Comparison of ENCODE assay signal across 8 cellular contexts in genomic region chr1:156489166-156489934, GRCh38. TPM values are rescaled to one million over a fixed set of nuclear protein-coding genes. Genes with fewer than 3 reads are reported as not detected.
DNase-seq lines count a peak whose midpoint lies in the region; ATAC-seq and TF ChIP-seq lines count a peak whose summit lies in the region.

No MANE protein-coding gene starts in this region.

- intact Hi-C loops in heart left ventricle (cut with DNase I), result loop anchor here in 1 of 10 donors (10.0 kb wide), 1 partner anchor 115 kb away; the partner anchor contains the start of gene GPATCH4

- ATAC-seq in GM18520 (IDR thresholded peaks at IDR 0.05; ENCODE audit: unreplicated experiment), result peak; percentile 2
- ATAC-seq in HG03039 (IDR thresholded peaks at IDR 0.05; ENCODE audit: unreplicated experiment), result peak; percentile 17
- ATAC-seq in activated T-helper 17 cell treated with anti-CD3 and anti-CD28 coated beads, Interleukin-2, amount 50 U/mL, for 72 hours (replicated peaks), result peak; percentile 31
- ATAC-seq in heart left ventricle, result peak; percentile 59 to 75 (median 71)

- peak overlapping the region; percentile 94 for H3K27ac Mint-ChIP-seq in activated T-helper 17 cell treated with anti-CD3 and anti-CD28 coated beads, Interleukin-2, amount 50 U/mL, for 72 hours

- H3K4me1 ChIP-seq in heart left ventricle, result peaks cover 42 to 100% (median 93%) of the 10 kb centered on the region in 12 donors

- no peaks in the 10 kb centered on the region for H3K27me3 Mint-ChIP-seq in activated T-helper 17 cell treated with anti-CD3 and anti-CD28 coated beads, Interleukin-2, amount 50 U/mL, for 72 hours

- peak; percentile 96 for DNase-seq in NCI-H69 (lab: John Stamatoyannopoulos, UW)
- DNase-seq in heart left ventricle, result peak; percentile 75 to 89 (median 84)
- no peak for DNase-seq in retinal pigment epithelial cell (ENCODE audit: low read depth)
- DNase-seq in middle frontal gyrus (ENCODE audit: extremely low spot score, low spot score), result no peak
- no peak for DNase-seq in HEK293T (ENCODE audit: extremely low spot score)

- peak overlapping the region; percentile 82 for H3K4me3 Mint-ChIP-seq in activated T-helper 17 cell treated with anti-CD3 and anti-CD28 coated beads, Interleukin-2, amount 50 U/mL, for 72 hours

- H3K9me3 ChIP-seq in heart left ventricle, result no peaks in the 10 kb centered on the region

- POLR2A ChIA-PET in HEK293T (lab: Yijun Ruan, JAX), result interaction anchor here (0.8 to 5.9 kb wide), 5 partner anchors 9 to 32 kb away, joined by 4 to 64 read pairs (median 4); partner anchors contain the start of gene MEF2D

- TF ChIP-seq CTCF in heart left ventricle (IDR thresholded peaks at IDR 0.05), result peak in 10 of 12 donors; percentile 10 to 64 (median 34)
- TF ChIP-seq CTCF in retinal pigment epithelial cell (conservative IDR thresholded peaks at IDR 0.05; ENCODE audit: low read depth, low read length), result peak; percentile 27

- WGBS in heart left ventricle, 4 donors, result 10 to 14% (median 12%) methylated on average over 12 of the region's 12 CpGs

- CTCF ChIA-PET in HEK293T (lab: Yijun Ruan, JAX), result interaction anchor here (0.6 to 4.3 kb wide), 9 partner anchors 8 to 138 kb away, joined by 3 to 39 read pairs (median 3); no protein-coding TSS in a partner anchor

- peaks cover 0 to 19% (median 0%) of the 10 kb centered on the region in 9 donors for H3K36me3 ChIP-seq in heart left ventricle

- peaks cover 3% of the 10 kb centered on the region for H3K9me3 Mint-ChIP-seq in activated T-helper 17 cell treated with anti-CD3 and anti-CD28 coated beads, Interleukin-2, amount 50 U/mL, for 72 hours

- peak overlapping the region; percentile 81 to 100 (median 98) for H3K27ac ChIP-seq in heart left ventricle

- peaks cover 72% of the 10 kb centered on the region for H3K4me1 Mint-ChIP-seq in activated T-helper 17 cell treated with anti-CD3 and anti-CD28 coated beads, Interleukin-2, amount 50 U/mL, for 72 hours

- H3K4me3 ChIP-seq in heart left ventricle, result peak overlapping the region in 10 of 12 donors; percentile 11 to 50 (median 38)
- H3K4me3 ChIP-seq in retinal pigment epithelial cell (ENCODE audit: low read length), result no peak overlapping the region

- H3K36me3 Mint-ChIP-seq in activated T-helper 17 cell treated with anti-CD3 and anti-CD28 coated beads, Interleukin-2, amount 50 U/mL, for 72 hours (ENCODE audit: low read depth), result peaks cover 43% of the 10 kb centered on the region

- H3K27me3 ChIP-seq in heart left ventricle, result no peaks in the 10 kb centered on the region

- TF ChIP-seq POLR2A in heart left ventricle (IDR thresholded peaks at IDR 0.05), result no peak

TF ChIP-seq in HEK293T, 16 proteins besides CTCF, POLR2A, EP300 and RAD21:
- TF ChIP-seq HDGF (IDR thresholded peaks at IDR 0.05; ENCODE audit: borderline replicate concordance) (no peak), SP1 (IDR thresholded peaks at IDR 0.05) (no peak), L3MBTL2 (conservative IDR thresholded peaks at IDR 0.05) (no peak), ELF4 (IDR thresholded peaks at IDR 0.05) (no peak), ARNT (IDR thresholded peaks at IDR 0.05) (no peak), FOXK2 (IDR thresholded peaks at IDR 0.05) (no peak), LEF1 (IDR thresholded peaks at IDR 0.05; ENCODE audit: borderline replicate concordance) (no peak), SUZ12 (IDR thresholded peaks at IDR 0.05) (no peak), ZNF384 (IDR thresholded peaks at IDR 0.05) (no peak)

RNA-seq across cellular contexts. Expression of gene MEF2D, which starts 11.2 kb away (rescaled TPM):
- 10 to 100 TPM; 34.4 to 68.5 TPM for total RNA-seq in activated T-helper 17 cell treated with anti-CD3 and anti-CD28 coated beads, Interleukin-2, amount 50 U/mL, for 72 hours
- total RNA-seq in heart left ventricle, result 100 to 1,000 TPM in 3 of 9 donors, 10 to 100 TPM in 6; 75.0 to 203 (median 93.2) TPM
- polyA plus RNA-seq in heart left ventricle, result 10 to 100 TPM; 40.5 to 68.8 TPM

Comparison
In these comparisons a context has a peak if more than half of its experiments do, and no peak if none do; other contexts are left out.
1. ATAC-seq: peak in every context shown above with its lines; median percentile 71 in heart left ventricle; 31 in activated T-helper 17 cell treated with anti-CD3 and anti-CD28 coated beads, Interleukin-2, amount 50 U/mL, for 72 hours; 17 in HG03039; 2 in GM18520.
2. DNase-seq: peak in NCI-H69 (single experiment) and heart left ventricle (5 of 5); none in retinal pigment epithelial cell (single experiment), middle frontal gyrus (single experiment) and HEK293T (single experiment).